Comparison of ENCODE assay signal across 10 cellular contexts in the genomic region with DNA sequence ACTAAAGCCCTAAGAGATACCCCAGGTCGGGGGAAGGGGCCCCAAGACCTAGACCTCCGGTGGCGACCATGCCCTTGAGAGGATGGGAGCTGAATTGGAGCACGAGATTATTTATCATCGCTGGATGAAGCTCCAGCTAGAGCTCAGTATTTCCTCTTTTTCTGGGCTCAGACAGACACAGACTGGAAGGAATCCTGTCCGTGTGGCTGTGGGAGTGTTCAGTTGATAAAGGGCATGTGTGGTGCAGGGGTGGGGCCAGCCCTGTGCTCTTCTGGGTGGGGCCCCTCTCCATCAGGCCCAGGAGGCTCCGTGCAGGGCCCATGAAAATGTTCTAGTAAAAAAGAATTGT. TPM values are rescaled to one million over a fixed set of nuclear protein-coding genes. Genes with fewer than 3 reads are reported as not detected.
DNase-seq lines count a peak whose midpoint lies in the region; ATAC-seq and TF ChIP-seq lines count a peak whose summit lies in the region.
"Had no signal": no experiment of that assay in that cellular context is flagged by ENCODE, and none has a peak within 500 bp of the region (broad histone marks: within the 10 kb centered on the region; RNA-seq: fewer than 3 reads in every experiment).

No MANE protein-coding gene starts in this region.

- CTCF ChIA-PET in WTC11 (lab: Charles Lee): interaction anchor here (0.6 to 9.0 kb wide), 22 partner anchors 10 to 148 kb away, joined by 3 to 221 read pairs (median 7); partner anchors contain the start of gene CBX8

- no peaks in the 10 kb centered on the region for H3K9me3 Mint-ChIP-seq in WTC11
- no peaks in the 10 kb centered on the region for H3K9me3 Mint-ChIP-seq in type B pancreatic cell

- H3K4me3 Mint-ChIP-seq in WTC11 (peak overlapping the region; percentile 61; the same call in 1 of the 2 replicates), type B pancreatic cell (peak overlapping the region; percentile 83)

- H3K36me3 Mint-ChIP-seq in WTC11: no peaks in the 10 kb centered on the region
- no peaks in the 10 kb centered on the region for H3K36me3 Mint-ChIP-seq in type B pancreatic cell

- H3K4me1 Mint-ChIP-seq in WTC11: peaks cover 14% of the 10 kb centered on the region
- H3K4me1 Mint-ChIP-seq in type B pancreatic cell (ENCODE audit: unreplicated experiment): peaks cover 41% of the 10 kb centered on the region

- TF ChIP-seq CTCF in WTC11 (IDR thresholded peaks at IDR 0.05): no peak
- TF ChIP-seq CTCF in type B pancreatic cell (conservative IDR thresholded peaks at IDR 0.05): no peak

- peaks cover 81% of the 10 kb centered on the region for H3K27me3 Mint-ChIP-seq in WTC11 (ENCODE audit: low read depth)
- H3K27me3 Mint-ChIP-seq in type B pancreatic cell: peaks cover 37% of the 10 kb centered on the region

- peak; percentile 20 for DNase-seq in NCI-H2227 (lab: John Stamatoyannopoulos, UW; ENCODE audit: unreplicated experiment)
- DNase-seq in NCI-H2227 treated with DMSO at 0.1 percent for 48 hours (lab: John Stamatoyannopoulos, UW): no peak
- no peak for DNase-seq in WTC11 (ENCODE audit: low spot score)
- DNase-seq in left kidney (ENCODE audit: low read depth, low spot score): peak; percentile 16
- no peak for DNase-seq in type B pancreatic cell (ENCODE audit: extremely low spot score, unreplicated experiment)
- DNase-seq in ureter (ENCODE audit: low spot score): no peak
- no peak for DNase-seq in RKO (ENCODE audit: low spot score)
- DNase-seq in NCI-H2029 treated with DMSO at 0.1 percent for 48 hours (lab: John Stamatoyannopoulos, UW): no peak
- DNase-seq: mesendoderm had no signal

- H3K27ac Mint-ChIP-seq in WTC11 (no peak overlapping the region), type B pancreatic cell (peak overlapping the region; percentile 87)
- H3K27ac Mint-ChIP-seq: endodermal cell had no signal

- POLR2A ChIA-PET in WTC11 (lab: Charles Lee): interaction anchor here (0.6 kb wide), 1 partner anchor 28 kb away, joined by 3 read pairs; no protein-coding TSS in a partner anchor

- no peak for ATAC-seq in WTC11

TF ChIP-seq in WTC11, 78 proteins besides CTCF, POLR2A, EP300 and RAD21 (continues in another document):
- TF ChIP-seq GABPB1 (CRISPR knock-in tag; IDR thresholded peaks at IDR 0.05) (no peak), ZNF121 (CRISPR knock-in tag; IDR thresholded peaks at IDR 0.05) (no peak), ZNF416 (CRISPR knock-in tag; IDR thresholded peaks at IDR 0.05) (no peak), ZSCAN18 (CRISPR knock-in tag; IDR thresholded peaks at IDR 0.05) (no peak), MYBL2 (CRISPR knock-in tag; IDR thresholded peaks at IDR 0.05) (no peak), ZBTB21 (CRISPR knock-in tag; IDR thresholded peaks at IDR 0.05; ENCODE audit: borderline replicate concordance) (no peak), ETV6 (CRISPR knock-in tag; IDR thresholded peaks at IDR 0.05) (no peak), ATF1 (CRISPR knock-in tag; IDR thresholded peaks at IDR 0.05) (no peak), ZNF423 (CRISPR knock-in tag; IDR thresholded peaks at IDR 0.05) (no peak), ZNF532 (CRISPR knock-in tag; IDR thresholded peaks at IDR 0.05; ENCODE audit: borderline replicate concordance) (no peak), RELA (CRISPR knock-in tag; IDR thresholded peaks at IDR 0.05; ENCODE audit: borderline replicate concordance) (no peak)
- TF ChIP-seq, protein P1, sequence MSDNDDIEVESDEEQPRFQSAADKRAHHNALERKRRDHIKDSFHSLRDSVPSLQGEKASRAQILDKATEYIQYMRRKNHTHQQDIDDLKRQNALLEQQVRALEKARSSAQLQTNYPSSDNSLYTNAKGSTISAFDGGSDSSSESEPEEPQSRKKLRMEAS (CRISPR knock-in tag; IDR thresholded peaks at IDR 0.05): no peak
- TF ChIP-seq, protein P2, sequence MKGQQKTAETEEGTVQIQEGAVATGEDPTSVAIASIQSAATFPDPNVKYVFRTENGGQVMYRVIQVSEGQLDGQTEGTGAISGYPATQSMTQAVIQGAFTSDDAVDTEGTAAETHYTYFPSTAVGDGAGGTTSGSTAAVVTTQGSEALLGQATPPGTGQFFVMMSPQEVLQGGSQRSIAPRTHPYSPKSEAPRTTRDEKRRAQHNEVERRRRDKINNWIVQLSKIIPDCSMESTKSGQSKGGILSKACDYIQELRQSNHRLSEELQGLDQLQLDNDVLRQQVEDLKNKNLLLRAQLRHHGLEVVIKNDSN (CRISPR knock-in tag; IDR thresholded peaks at IDR 0.05): no peak
- TF ChIP-seq, protein P3, sequence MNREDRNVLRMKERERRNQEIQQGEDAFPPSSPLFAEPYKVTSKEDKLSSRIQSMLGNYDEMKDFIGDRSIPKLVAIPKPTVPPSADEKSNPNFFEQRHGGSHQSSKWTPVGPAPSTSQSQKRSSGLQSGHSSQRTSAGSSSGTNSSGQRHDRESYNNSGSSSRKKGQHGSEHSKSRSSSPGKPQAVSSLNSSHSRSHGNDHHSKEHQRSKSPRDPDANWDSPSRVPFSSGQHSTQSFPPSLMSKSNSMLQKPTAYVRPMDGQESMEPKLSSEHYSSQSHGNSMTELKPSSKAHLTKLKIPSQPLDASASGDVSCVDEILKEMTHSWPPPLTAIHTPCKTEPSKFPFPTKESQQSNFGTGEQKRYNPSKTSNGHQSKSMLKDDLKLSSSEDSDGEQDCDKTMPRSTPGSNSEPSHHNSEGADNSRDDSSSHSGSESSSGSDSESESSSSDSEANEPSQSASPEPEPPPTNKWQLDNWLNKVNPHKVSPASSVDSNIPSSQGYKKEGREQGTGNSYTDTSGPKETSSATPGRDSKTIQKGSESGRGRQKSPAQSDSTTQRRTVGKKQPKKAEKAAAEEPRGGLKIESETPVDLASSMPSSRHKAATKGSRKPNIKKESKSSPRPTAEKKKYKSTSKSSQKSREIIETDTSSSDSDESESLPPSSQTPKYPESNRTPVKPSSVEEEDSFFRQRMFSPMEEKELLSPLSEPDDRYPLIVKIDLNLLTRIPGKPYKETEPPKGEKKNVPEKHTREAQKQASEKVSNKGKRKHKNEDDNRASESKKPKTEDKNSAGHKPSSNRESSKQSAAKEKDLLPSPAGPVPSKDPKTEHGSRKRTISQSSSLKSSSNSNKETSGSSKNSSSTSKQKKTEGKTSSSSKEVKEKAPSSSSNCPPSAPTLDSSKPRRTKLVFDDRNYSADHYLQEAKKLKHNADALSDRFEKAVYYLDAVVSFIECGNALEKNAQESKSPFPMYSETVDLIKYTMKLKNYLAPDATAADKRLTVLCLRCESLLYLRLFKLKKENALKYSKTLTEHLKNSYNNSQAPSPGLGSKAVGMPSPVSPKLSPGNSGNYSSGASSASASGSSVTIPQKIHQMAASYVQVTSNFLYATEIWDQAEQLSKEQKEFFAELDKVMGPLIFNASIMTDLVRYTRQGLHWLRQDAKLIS (CRISPR knock-in tag; IDR thresholded peaks at IDR 0.05; ENCODE audit: borderline replicate concordance): no peak

RNA-seq across cellular contexts. Expression of gene CBX4, which starts 6.3 kb away (rescaled TPM):
- 3.2 to 3.9 TPM (median 3.3 TPM) in 3 replicates for total RNA-seq in WTC11 (2021)
- 39.6 and 76.2 TPM in 2 replicates for total RNA-seq in type B pancreatic cell (ENCODE audit: low replicate concordance)
- total RNA-seq in ureter: 36.7 TPM

RNA-seq across cellular contexts. Expression of gene CBX8, which starts 48.7 kb away (rescaled TPM):
- total RNA-seq in WTC11 (2021) (1.8 to 2.1 TPM (median 2.0 TPM) in 3 replicates), type B pancreatic cell (ENCODE audit: low replicate concordance) (13.3 and 16.0 TPM in 2 replicates), ureter (6.5 TPM)

Comparison
In these comparisons a context has a peak if more than half of its experiments do, and no peak if none do; other contexts are left out.
1. DNase-seq: peak in NCI-H2227 (single experiment) and left kidney (single experiment); none in NCI-H2227 treated with DMSO at 0.1 percent for 48 hours (single experiment), WTC11 (single experiment), type B pancreatic cell (single experiment), ureter (single experiment), RKO (single experiment) and NCI-H2029 treated with DMSO at 0.1 percent for 48 hours (single experiment).